8 cellular contexts compared by ENCODE assay signal in genomic region chr4:86359944-86360478, GRCh38. TPM values are rescaled to one million over a fixed set of nuclear protein-coding genes. Genes with fewer than 3 reads are reported as not detected.
DNase-seq lines count a peak whose midpoint lies in the region; ATAC-seq and TF ChIP-seq lines count a peak whose summit lies in the region.

TSS of gene MAPK10 (minus strand) at chr4:86360053.

- peaks cover 8% of the 10 kb centered on the region for H3K27me3 Mint-ChIP-seq in activated T-cell treated with anti-CD3 and anti-CD28 coated beads, Interleukin-2, amount 50 U/mL, for 4 hours (ENCODE audit: low read depth)
- peaks cover 0 to 11% (median 4%) of the 10 kb centered on the region in 5 donors for H3K27me3 Mint-ChIP-seq in naive thymus-derived CD4-positive, alpha-beta T cell

- no peaks in the 10 kb centered on the region for H3K36me3 Mint-ChIP-seq in activated T-cell treated with anti-CD3 and anti-CD28 coated beads, Interleukin-2, amount 50 U/mL, for 4 hours (ENCODE audit: insufficient read depth)
- H3K36me3 Mint-ChIP-seq in naive thymus-derived CD4-positive, alpha-beta T cell: no peaks in the 10 kb centered on the region

- ATAC-seq in GM18907 (IDR thresholded peaks at IDR 0.05; ENCODE audit: unreplicated experiment) (peak; percentile 99), HG03135 (IDR thresholded peaks at IDR 0.05; ENCODE audit: unreplicated experiment) (peak; percentile 99)
- peak; percentile 82 to 87 for ATAC-seq in activated T-cell treated with anti-CD3 and anti-CD28 coated beads, Interleukin-2, amount 50 U/mL, for 4 hours
- peak; percentile 95 for ATAC-seq in naive thymus-derived CD4-positive, alpha-beta T cell

- H3K9me3 Mint-ChIP-seq in activated T-cell treated with anti-CD3 and anti-CD28 coated beads, Interleukin-2, amount 50 U/mL, for 4 hours: no peaks in the 10 kb centered on the region
- H3K9me3 Mint-ChIP-seq in naive thymus-derived CD4-positive, alpha-beta T cell: peaks cover 0 to 2% (median 0%) of the 10 kb centered on the region in 11 donors

- H3K27ac ChIP-seq in AG04450 (ENCODE audit: low read depth, low read length) (no peak within 1 kb of the TSS), subcutaneous abdominal adipose tissue (ENCODE audit: low read depth, low read length) (no peak within 1 kb of the TSS)
- no peak within 1 kb of the TSS for H3K27ac ChIP-seq in naive thymus-derived CD4-positive, alpha-beta T cell (ENCODE audit: low read depth, low read length)

- peak; percentile 81 for DNase-seq in AG04450 (ENCODE audit: low read depth, low spot score)
- peak; percentile 58 for DNase-seq in NCI-H524 treated with DMSO at 0.1 percent for 48 hours (lab: John Stamatoyannopoulos, UW)
- peak; percentile 9 for DNase-seq in activated T-cell treated with anti-CD3 and anti-CD28 coated beads, Interleukin-2, amount 50 U/mL, for 4 hours
- peak; percentile 91 for DNase-seq in fibroblast of the conjunctiva (ENCODE audit: low read depth)
- peak; percentile 7 to 66 (median 40) for DNase-seq in naive thymus-derived CD4-positive, alpha-beta T cell

- intact Hi-C loops in naive thymus-derived CD4-positive, alpha-beta T cell (cut with micrococcal nuclease): no loop called here

- peaks cover 14% of the 10 kb centered on the region for H3K4me1 Mint-ChIP-seq in activated T-cell treated with anti-CD3 and anti-CD28 coated beads, Interleukin-2, amount 50 U/mL, for 4 hours (ENCODE audit: low read depth)
- peaks cover 0 to 16% (median 11%) of the 10 kb centered on the region in 7 donors for H3K4me1 Mint-ChIP-seq in naive thymus-derived CD4-positive, alpha-beta T cell

- H3K9me3 ChIP-seq in AG04450 (ENCODE audit: control insufficient read depth, insufficient read depth, low read length) (no peaks in the 10 kb centered on the region), subcutaneous abdominal adipose tissue (ENCODE audit: control insufficient read depth in 5 of 5, low read length in 5 of 5) (no peaks in the 10 kb centered on the region)
- H3K9me3 ChIP-seq in naive thymus-derived CD4-positive, alpha-beta T cell (ENCODE audit: control insufficient read depth in 2 of 3, low read length in 3 of 3): no peaks in the 10 kb centered on the region

- H3K9ac ChIP-seq in subcutaneous abdominal adipose tissue (ENCODE audit: low read length in 5 of 5): no peak within 1 kb of the TSS

- no peak for TF ChIP-seq CTCF in AG04450 (IDR thresholded peaks at IDR 0.05; ENCODE audit: low read depth, low read length)

- POLR2A ChIA-PET in AG04450 (lab: Yijun Ruan, JAX): no interaction called here
- POLR2A ChIA-PET in naive thymus-derived CD4-positive, alpha-beta T cell (lab: Charles Lee): no interaction called here

- H3K4me1 ChIP-seq in naive thymus-derived CD4-positive, alpha-beta T cell (ENCODE audit: control insufficient read depth in 2 of 2, insufficient read depth in 2 of 2, low read length in 2 of 2): no peaks in the 10 kb centered on the region
- peaks cover 0 to 23% (median 15%) of the 10 kb centered on the region in 5 donors for H3K4me1 ChIP-seq in subcutaneous abdominal adipose tissue (ENCODE audit: control insufficient read depth in 5 of 5, insufficient read depth in 5 of 5, low read length in 5 of 5)

- H3K27ac Mint-ChIP-seq in naive thymus-derived CD4-positive, alpha-beta T cell: peak within 1 kb of the TSS; percentile 17 to 92 (median 49)

- H3K4me3 ChIP-seq in AG04450 (ENCODE audit: low read depth, low read length) (peak within 1 kb of the TSS; percentile 58), subcutaneous abdominal adipose tissue (ENCODE audit: low read depth in 1 of 5, low read length in 5 of 5) (peak within 1 kb of the TSS; percentile 41 to 73 (median 51))
- H3K4me3 ChIP-seq in naive thymus-derived CD4-positive, alpha-beta T cell (ENCODE audit: low read length): peak within 1 kb of the TSS; percentile 24

- CTCF ChIA-PET in AG04450 (lab: Charles Lee): no interaction called here
- CTCF ChIA-PET in naive thymus-derived CD4-positive, alpha-beta T cell (lab: Charles Lee): no interaction called here

- no peaks in the 10 kb centered on the region for H3K27me3 ChIP-seq in AG04450 (ENCODE audit: control insufficient read depth, insufficient read depth, low read length)
- H3K27me3 ChIP-seq in naive thymus-derived CD4-positive, alpha-beta T cell (ENCODE audit: control insufficient read depth in 2 of 2, insufficient read depth in 2 of 2, low read length in 2 of 2): no peaks in the 10 kb centered on the region
- H3K27me3 ChIP-seq in subcutaneous abdominal adipose tissue (ENCODE audit: control insufficient read depth in 5 of 5, insufficient read depth in 4 of 5, low read length in 5 of 5): no peaks in the 10 kb centered on the region

- H3K4me3 Mint-ChIP-seq in activated T-cell treated with anti-CD3 and anti-CD28 coated beads, Interleukin-2, amount 50 U/mL, for 4 hours: peak within 1 kb of the TSS; percentile 68
- H3K4me3 Mint-ChIP-seq in naive thymus-derived CD4-positive, alpha-beta T cell: peak within 1 kb of the TSS; percentile 50 to 92 (median 80)

- no peaks in the 10 kb centered on the region for H3K36me3 ChIP-seq in naive thymus-derived CD4-positive, alpha-beta T cell (ENCODE audit: control insufficient read depth in 2 of 3, insufficient read depth in 3 of 3, low read length in 3 of 3)
- H3K36me3 ChIP-seq in subcutaneous abdominal adipose tissue (ENCODE audit: control insufficient read depth in 5 of 5, insufficient read depth in 5 of 5, low read length in 5 of 5): no peaks in the 10 kb centered on the region

RNA-seq across cellular contexts. Expression of gene MAPK10, which starts in this region (rescaled TPM):
- 11.3 and 16.3 TPM in 2 replicates for polyA plus RNA-seq in AG04450 (2011; rRNA removed)
- polyA minus RNA-seq in AG04450 (2011; rRNA and poly(A)+ RNA removed): 30.0 and 40.7 TPM in 2 replicates
- under 1 TPM in 2 of 3 donors, not detected in 1; 0.27 to 0.55 TPM for total RNA-seq in activated T-cell treated with anti-CD3 and anti-CD28 coated beads, Interleukin-2, amount 50 U/mL, for 4 hours
- under 1 TPM in 1 of 5 experiments, not detected in 4; 0.54 TPM for total RNA-seq in naive thymus-derived CD4-positive, alpha-beta T cell
- not detected for polyA plus RNA-seq in naive thymus-derived CD4-positive, alpha-beta T cell

Comparison
In these comparisons a context has a peak if more than half of its experiments do, and no peak if none do; other contexts are left out.
1. RNA of gene MAPK10 (polyA plus RNA-seq): 11.3 to 16.3 TPM in AG04450; not detected in naive thymus-derived CD4-positive, alpha-beta T cell; every median in the first group is over 10 times any median in the second.
2. Peak in DNase-seq and ATAC-seq in activated T-cell treated with anti-CD3 and anti-CD28 coated beads, Interleukin-2, amount 50 U/mL, for 4 hours; RNA of the gene not detected or under 1 TPM.
3. Peak in DNase-seq, ATAC-seq and H3K4me3 ChIP-seq in naive thymus-derived CD4-positive, alpha-beta T cell; RNA of the gene not detected or under 1 TPM.
4. DNase-seq: peak in every context shown above with its lines; median percentile 91 in fibroblast of the conjunctiva; 81 in AG04450; 58 in NCI-H524 treated with DMSO at 0.1 percent for 48 hours; 40 in naive thymus-derived CD4-positive, alpha-beta T cell; 9 in activated T-cell treated with anti-CD3 and anti-CD28 coated beads, Interleukin-2, amount 50 U/mL, for 4 hours.
5. Peak in every context shown above with its lines, with median percentiles within 50 percentile points of each other: H3K4me3 ChIP-seq and ATAC-seq.